Comparison of ENCODE assay signal across 6 cellular contexts in genomic region chr14:64043296-64043695, GRCh38.
DNase-seq lines count a peak whose midpoint lies in the region; ATAC-seq and FAIRE-seq lines count a peak whose summit lies in the region.
"Not testable (repeated sequence)": the region's sequence is repeated elsewhere in the genome, so short reads cannot be mapped to it uniquely, and the experiment has no call there.

No MANE protein-coding gene starts in this region.

- not testable (repeated sequence) for H3K4me3 ChIP-seq in HAP-1; trophoblast cell (ENCODE audit: low read depth, low read length)

- not testable (repeated sequence) for H3K4ac ChIP-seq in trophoblast cell (ENCODE audit: low read depth, low read length)

- FAIRE-seq in HTR-8/SVneo (lab: Jason Lieb, UNC): peak; percentile 74

- H3K27me3 ChIP-seq in HAP-1 (ENCODE audit: low read depth); trophoblast cell (ENCODE audit: insufficient read depth, low read length): not testable (repeated sequence)

- H2BK120ac ChIP-seq in trophoblast cell (ENCODE audit: insufficient read depth, low read length, poor library complexity): not testable (repeated sequence)

- not testable (repeated sequence) for H2AK5ac ChIP-seq in trophoblast cell (ENCODE audit: low read length)

- WGBS in trophoblast cell (ENCODE audit: extremely low coverage, insufficient coverage, insufficient read length): no CpG with 5 or more reads among the region's 6 CpGs

- H3K4me1 ChIP-seq in HAP-1: peaks cover 13% of the 10 kb centered on the region
- H3K4me1 ChIP-seq in trophoblast cell (ENCODE audit: control insufficient read depth in 1 of 2, insufficient read depth in 2 of 2, low read length in 2 of 2): not testable (repeated sequence)

- H2AFZ ChIP-seq in trophoblast cell (ENCODE audit: insufficient read depth, low read length, poor library complexity): not testable (repeated sequence)

- peak; percentile 53 to 68 for DNase-seq in HAP-1 (ENCODE audit: low spot score in 2 of 2)
- not testable (repeated sequence) for DNase-seq in HTR-8/SVneo (ENCODE audit: insufficient read length, low spot score); central memory CD8-positive, alpha-beta T cell (ENCODE audit: low spot score in 2 of 2); stimulated activated effector memory CD8-positive, alpha-beta T cell treated with anti-CD3 and anti-CD28 coated beads, Interleukin-12 subunit alpha, Interleukin-12 subunit beta, amount 100 ng/mL, for 72 hours (ENCODE audit: low spot score in 2 of 2)
- peak in 1 of 2 donors; percentile 18 for DNase-seq in trophoblast cell

- H2BK5ac ChIP-seq in trophoblast cell (ENCODE audit: low read depth, low read length, poor library complexity): not testable (repeated sequence)

- H3K4me3 Mint-ChIP-seq in activated T-helper 17 cell treated with anti-CD3 and anti-CD28 coated beads, Interleukin-2, amount 50 U/mL, for 72 hours; central memory CD8-positive, alpha-beta T cell; stimulated activated effector memory CD8-positive, alpha-beta T cell treated with anti-CD3 and anti-CD28 coated beads, Interleukin-12 subunit alpha, Interleukin-12 subunit beta, amount 100 ng/mL, for 72 hours: not testable (repeated sequence)

- H3K14ac ChIP-seq in trophoblast cell (ENCODE audit: low read length): not testable (repeated sequence)

- not testable (repeated sequence) for H3K9ac ChIP-seq in trophoblast cell (ENCODE audit: low read length)

- H3K4me1 Mint-ChIP-seq in activated T-helper 17 cell treated with anti-CD3 and anti-CD28 coated beads, Interleukin-2, amount 50 U/mL, for 72 hours; stimulated activated effector memory CD8-positive, alpha-beta T cell treated with anti-CD3 and anti-CD28 coated beads, Interleukin-12 subunit alpha, Interleukin-12 subunit beta, amount 100 ng/mL, for 72 hours: not testable (repeated sequence)
- peaks cover 11% of the 10 kb centered on the region for H3K4me1 Mint-ChIP-seq in central memory CD8-positive, alpha-beta T cell

- H4K12ac ChIP-seq in trophoblast cell (ENCODE audit: low read depth, low read length): not testable (repeated sequence)

- peak overlapping the region; percentile 10 for H3K27ac Mint-ChIP-seq in activated T-helper 17 cell treated with anti-CD3 and anti-CD28 coated beads, Interleukin-2, amount 50 U/mL, for 72 hours
- H3K27ac Mint-ChIP-seq in central memory CD8-positive, alpha-beta T cell (ENCODE audit: low read depth): peak overlapping the region; percentile 29
- peak overlapping the region; percentile 10 for H3K27ac Mint-ChIP-seq in stimulated activated effector memory CD8-positive, alpha-beta T cell treated with anti-CD3 and anti-CD28 coated beads, Interleukin-12 subunit alpha, Interleukin-12 subunit beta, amount 100 ng/mL, for 72 hours

- ATAC-seq in activated T-helper 17 cell treated with anti-CD3 and anti-CD28 coated beads, Interleukin-2, amount 50 U/mL, for 72 hours (replicated peaks); central memory CD8-positive, alpha-beta T cell (replicated peaks; ENCODE audit: extremely low read depth, poor library complexity, severe bottlenecking); stimulated activated effector memory CD8-positive, alpha-beta T cell treated with anti-CD3 and anti-CD28 coated beads, Interleukin-12 subunit alpha, Interleukin-12 subunit beta, amount 100 ng/mL, for 72 hours: not testable (repeated sequence)

- in situ Hi-C loops in HAP-1 (cut with MboI; ENCODE audit: low sequenced_read_pairs): not testable (repeated sequence)

- not testable (repeated sequence) for H3K9me3 Mint-ChIP-seq in activated T-helper 17 cell treated with anti-CD3 and anti-CD28 coated beads, Interleukin-2, amount 50 U/mL, for 72 hours; central memory CD8-positive, alpha-beta T cell; stimulated activated effector memory CD8-positive, alpha-beta T cell treated with anti-CD3 and anti-CD28 coated beads, Interleukin-12 subunit alpha, Interleukin-12 subunit beta, amount 100 ng/mL, for 72 hours

- not testable (repeated sequence) for H3K9me3 ChIP-seq in HAP-1; trophoblast cell (ENCODE audit: insufficient read depth, low read depth, low read length)

- not testable (repeated sequence) for H3K27ac ChIP-seq in trophoblast cell (ENCODE audit: low read depth, low read length)

- not testable (repeated sequence) for H3K18ac ChIP-seq in trophoblast cell (ENCODE audit: low read length)

- not testable (repeated sequence) for H2BK12ac ChIP-seq in trophoblast cell (ENCODE audit: low read length)

- not testable (repeated sequence) for H3K36me3 ChIP-seq in HAP-1 (replicated peaks); trophoblast cell (ENCODE audit: control insufficient read depth in 1 of 2, insufficient read depth in 2 of 2, low read length in 2 of 2)

- H3K4me2 ChIP-seq in trophoblast cell (ENCODE audit: low read length): not testable (repeated sequence)

- not testable (repeated sequence) for H3K79me2 ChIP-seq in trophoblast cell (ENCODE audit: control insufficient read depth, insufficient read depth, low read length, poor library complexity)

- peak overlapping the region; percentile 24 for H4K91ac ChIP-seq in trophoblast cell (ENCODE audit: low read depth, low read length)

- H3K36me3 Mint-ChIP-seq in activated T-helper 17 cell treated with anti-CD3 and anti-CD28 coated beads, Interleukin-2, amount 50 U/mL, for 72 hours (ENCODE audit: low read depth): peaks cover 55% of the 10 kb centered on the region
- H3K36me3 Mint-ChIP-seq in central memory CD8-positive, alpha-beta T cell (ENCODE audit: insufficient read depth): peaks cover 17% of the 10 kb centered on the region
- H3K36me3 Mint-ChIP-seq in stimulated activated effector memory CD8-positive, alpha-beta T cell treated with anti-CD3 and anti-CD28 coated beads, Interleukin-12 subunit alpha, Interleukin-12 subunit beta, amount 100 ng/mL, for 72 hours: peaks cover 13% of the 10 kb centered on the region

- not testable (repeated sequence) for H3K23ac ChIP-seq in trophoblast cell (ENCODE audit: low read length)

- not testable (repeated sequence) for H4K8ac ChIP-seq in trophoblast cell (ENCODE audit: low read depth, low read length)

- H3K79me1 ChIP-seq in trophoblast cell (ENCODE audit: low read length): not testable (repeated sequence)

- not testable (repeated sequence) for H3K27me3 Mint-ChIP-seq in activated T-helper 17 cell treated with anti-CD3 and anti-CD28 coated beads, Interleukin-2, amount 50 U/mL, for 72 hours; central memory CD8-positive, alpha-beta T cell
